In the genomic region with DNA sequence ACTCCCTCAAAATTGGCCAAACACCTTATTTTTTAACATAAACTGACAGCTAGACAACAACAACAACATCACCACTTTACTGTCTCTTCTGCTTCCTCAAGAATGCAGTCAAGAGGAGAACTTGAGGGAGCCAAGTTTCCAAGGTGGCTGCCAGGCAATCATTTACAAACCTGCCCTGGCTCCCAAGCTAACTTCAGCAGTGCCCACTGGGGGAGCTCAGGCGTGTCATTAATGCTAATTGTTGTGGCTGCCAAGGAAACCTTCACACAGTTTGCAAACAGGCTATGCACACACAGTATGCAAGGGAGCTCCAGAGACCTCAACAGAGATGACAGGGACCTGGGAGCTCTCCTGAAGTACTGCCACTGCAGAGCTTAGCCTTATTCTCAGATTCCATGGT, we compare ENCODE assay signal across 1 cellular context.
TF ChIP-seq lines count a peak whose summit lies in the region.

No MANE protein-coding gene starts in this region.

TF ChIP-seq in endothelial cell of umbilical vein, 7 proteins besides CTCF, POLR2A, EP300 and RAD21 (continued from another document):
- TF ChIP-seq, protein P1, sequence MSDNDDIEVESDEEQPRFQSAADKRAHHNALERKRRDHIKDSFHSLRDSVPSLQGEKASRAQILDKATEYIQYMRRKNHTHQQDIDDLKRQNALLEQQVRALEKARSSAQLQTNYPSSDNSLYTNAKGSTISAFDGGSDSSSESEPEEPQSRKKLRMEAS (IDR thresholded peaks at IDR 0.05; ENCODE audit: insufficient read depth, insufficient read length) = no peak
- TF ChIP-seq JUN (IDR thresholded peaks at IDR 0.05; ENCODE audit: borderline replicate concordance, insufficient read depth, insufficient read length, low read depth) (no peak), FOS (IDR thresholded peaks at IDR 0.05; ENCODE audit: borderline replicate concordance, insufficient read depth, low read length) (no peak), MYC (IDR thresholded peaks at IDR 0.05; ENCODE audit: low read depth, low read length) (no peak), POLR2AphosphoS5 (IDR thresholded peaks at IDR 0.05; ENCODE audit: insufficient read depth, low read depth, low read length) (no peak), EZH2 (IDR thresholded peaks at IDR 0.05; ENCODE audit: borderline replicate concordance, low read depth, low read length, severe bottlenecking) (no peak)
